In genomic region chr3:34934660-34935059, GRCh38 we compare ENCODE assay signal across 29 cellular contexts.
"Had no signal": no experiment of that assay in that cellular context is flagged by ENCODE, and none has a peak within 500 bp of the region (broad histone marks: within the 10 kb centered on the region; RNA-seq: fewer than 3 reads in every experiment).

No MANE protein-coding gene starts in this region.

- H3K4me3 ChIP-seq: body of pancreas, esophagus muscularis mucosa, gastroesophageal sphincter had no signal

- H3K36me3 ChIP-seq: esophagus muscularis mucosa, gastroesophageal sphincter, WERI-Rb-1 had no signal

- H3K27me3 ChIP-seq: body of pancreas, esophagus muscularis mucosa, gastroesophageal sphincter had no signal

- DNase-seq: activated B cell treated with CpG ODN at 0.5 μM for 24 hours; activated CD4-positive, alpha-beta T cell treated with anti-CD3 and anti-CD28 coated beads for 48 hours; activated CD4-positive, alpha-beta T cell treated with anti-CD3 and anti-CD28 coated beads, Interleukin-2, amount 50 U/mL, for 1 hour; activated CD4-positive, alpha-beta T cell treated with anti-CD3 and anti-CD28 coated beads, Interleukin-2, amount 50 U/mL, for 48 hours; activated CD8-positive, alpha-beta memory T cell treated with anti-CD3 and anti-CD28 coated beads for 24 hours; activated CD8-positive, alpha-beta T cell treated with anti-CD3 and anti-CD28 coated beads for 36 hours; activated effector memory CD4-positive, alpha-beta T cell treated with anti-CD3 and anti-CD28 coated beads, Interleukin-2, amount 50 U/mL, for 16 hours; activated naive CD4-positive, alpha-beta T cell treated with anti-CD3 and anti-CD28 coated beads, Interleukin-2, amount 10 ng/mL, durations not matched to agents 7 days and 5 days; activated naive CD8-positive, alpha-beta T cell treated with anti-CD3 and anti-CD28 coated beads, Interleukin-2, amount 10 ng/mL, durations not matched to agents 7 days and 5 days; activated T-cell treated with anti-CD3 and anti-CD28 coated beads, Interleukin-2, amount 50 U/mL, for 1 hour; activated T-cell treated with anti-CD3 and anti-CD28 coated beads, Interleukin-2, amount 50 U/mL, for 48 hours; amniotic stem cell; anterior cingulate cortex; body of pancreas; caudate nucleus; cortex of kidney; dermis blood vessel endothelial cell; effector CD4-positive, alpha-beta T cell; effector memory CD8-positive, alpha-beta T cell; erythroblast; foreskin melanocyte; T-helper 1 cell; T-helper 17 cell; T1000; WERI-Rb-1 had no signal

- ATAC-seq: activated CD4-positive, CD25-positive, alpha-beta regulatory T cell treated with anti-CD3 and anti-CD28 coated beads, Interleukin-2, amount 50 U/mL, for 24 hours; activated CD8-positive, alpha-beta T cell treated with anti-CD3 and anti-CD28 coated beads for 36 hours; activated naive CD4-positive, alpha-beta T cell treated with anti-CD3 and anti-CD28 coated beads, Interleukin-2, amount 50 U/mL, for 72 hours; body of pancreas; effector memory CD8-positive, alpha-beta T cell; gastroesophageal sphincter; T-helper 17 cell had no signal

- H3K9me3 ChIP-seq: body of pancreas had no signal

- H3K4me1 ChIP-seq: body of pancreas, esophagus muscularis mucosa, gastroesophageal sphincter had no signal
